ENCODE assay signal across 1 cellular context in genomic region chr9:124429530-124429867, GRCh38.
TF ChIP-seq lines count a peak whose summit lies in the region.

No MANE protein-coding gene starts in this region.

TF ChIP-seq in SK-N-SH, 30 proteins besides CTCF, POLR2A, EP300 and RAD21 (continued from another document):
- TF ChIP-seq USF1 (IDR thresholded peaks at IDR 0.05; ENCODE audit: borderline replicate concordance, low read depth) (no peak), EZH2phosphoT487 (IDR thresholded peaks at IDR 0.05; ENCODE audit: borderline replicate concordance, low read depth) (no peak), MAX (IDR thresholded peaks at IDR 0.05; ENCODE audit: low read depth) (no peak), FOXJ3 (CRISPR knock-in tag; IDR thresholded peaks at IDR 0.05) (no peak), USF2 (IDR thresholded peaks at IDR 0.05; ENCODE audit: borderline replicate concordance, low read depth, low read length) (no peak), JUND (IDR thresholded peaks at IDR 0.05) (no peak), SIN3A (IDR thresholded peaks at IDR 0.05; ENCODE audit: borderline replicate concordance, low read depth, low read length) (no peak), MEF2A (IDR thresholded peaks at IDR 0.05; ENCODE audit: borderline replicate concordance, low read depth) (no peak)
